ENCODE assay signal across 8 cellular contexts in the genomic region with DNA sequence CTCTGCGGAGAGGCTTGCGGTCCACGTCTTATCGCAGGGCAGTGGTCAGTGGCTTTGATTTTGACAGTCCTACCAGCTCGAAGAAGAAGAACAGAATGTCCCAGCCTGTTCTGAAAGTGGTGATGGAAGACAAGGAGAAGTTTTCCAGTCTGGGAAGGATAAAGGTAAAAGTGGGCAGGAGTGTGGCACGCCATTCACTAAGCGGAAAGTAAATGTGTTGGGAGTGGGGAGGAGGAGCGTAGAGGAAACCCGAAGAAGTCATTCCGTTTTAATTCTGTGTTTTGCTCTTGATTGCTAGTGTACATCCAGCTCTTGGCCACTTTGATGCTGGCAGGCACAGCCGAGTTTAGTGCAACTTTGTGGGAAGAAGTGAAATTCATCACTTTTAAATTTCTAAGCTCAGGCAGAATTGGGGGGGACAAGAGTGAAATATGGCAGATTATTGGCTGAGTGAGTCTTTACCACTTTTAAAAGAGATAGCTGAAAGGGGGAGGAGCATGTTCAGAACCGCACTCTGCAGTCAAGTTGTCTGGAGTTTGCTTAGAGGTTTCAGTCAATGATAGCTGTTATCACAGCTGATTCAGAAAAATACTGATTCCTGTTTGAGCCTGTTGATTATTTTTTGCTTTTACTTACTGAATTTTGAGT. TPM values are rescaled to one million over a fixed set of nuclear protein-coding genes. Genes with fewer than 3 reads are reported as not detected.
A peak's percentile ranks its signal among the peaks of the same experiment; 100 is the strongest.
DNase-seq lines count a peak whose midpoint lies in the region; ATAC-seq, FAIRE-seq and TF ChIP-seq lines count a peak whose summit lies in the region.

No MANE protein-coding gene starts in this region.

- intact Hi-C loops in activated naive CD4-positive, alpha-beta T cell treated with anti-CD3 and anti-CD28 coated beads for 36 hours (cut with micrococcal nuclease), result loop anchor here (5.0 to 10.0 kb wide), 4 partner anchors 114 to 1752 kb away; partner anchors contain the start of genes GMPS and RAP2B
- intact Hi-C loops in mammary epithelial cell (cut with micrococcal nuclease) (loop anchor here (2.0 to 5.0 kb wide), 2 partner anchors 30 to 114 kb away; no protein-coding TSS in a partner anchor), lower leg skin (cut with DNase I; ENCODE audit: low total_unique reads) (loop anchor here (10.0 kb wide), 1 partner anchor 92 kb away; no protein-coding TSS in a partner anchor)

- no peaks in the 10 kb centered on the region for H3K9me3 Mint-ChIP-seq in activated naive CD4-positive, alpha-beta T cell treated with anti-CD3 and anti-CD28 coated beads for 36 hours

- no peak for TF ChIP-seq POLR2A in lower leg skin (IDR thresholded peaks at IDR 0.05)

- CTCF ChIA-PET in activated naive CD4-positive, alpha-beta T cell treated with anti-CD3 and anti-CD28 coated beads for 36 hours (lab: Charles Lee), result interaction anchor here (0.9 kb wide), 1 partner anchor 130 kb away, joined by 3 read pairs; no protein-coding TSS in a partner anchor
- CTCF ChIA-PET in mammary epithelial cell (lab: Charles Lee; ENCODE audit: low non-redundant PET), result no interaction called here

- H3K36me3 ChIP-seq in mammary epithelial cell (ENCODE audit: insufficient read depth, low read length), result no peaks in the 10 kb centered on the region

- no peaks in the 10 kb centered on the region for H3K9me3 ChIP-seq in mammary epithelial cell (replicated peaks; ENCODE audit: insufficient read depth, low read length)

- ATAC-seq in GM19455 (IDR thresholded peaks at IDR 0.05; ENCODE audit: unreplicated experiment) (no peak), HG03280 (IDR thresholded peaks at IDR 0.05; ENCODE audit: unreplicated experiment) (no peak)

- peaks cover 48% of the 10 kb centered on the region for H3K27me3 Mint-ChIP-seq in activated naive CD4-positive, alpha-beta T cell treated with anti-CD3 and anti-CD28 coated beads for 36 hours (ENCODE audit: low read depth)

- H4K20me1 ChIP-seq in mammary epithelial cell (ENCODE audit: insufficient read depth, low read length), result no peaks in the 10 kb centered on the region

- no peaks in the 10 kb centered on the region for H3K27me3 ChIP-seq in mammary epithelial cell (ENCODE audit: insufficient read depth, low read length)

- peak overlapping the region; percentile 66 to 85 (median 77) for H3K4me3 ChIP-seq in mammary epithelial cell (replicated peaks in 1 of 3; ENCODE audit: insufficient read depth in 1 of 3, low read depth in 2 of 3, low read length in 3 of 3)
- H3K4me3 ChIP-seq in lower leg skin (ENCODE audit: low read depth, poor library complexity, severe bottlenecking), result peak overlapping the region; percentile 88

- H3K4me1 ChIP-seq in mammary epithelial cell (ENCODE audit: insufficient read depth, low read length), result peaks cover 26% of the 10 kb centered on the region

- FAIRE-seq in urothelium cell line (lab: Jason Lieb, UNC), result no peak

- BruUV-seq in mammary epithelial cell (replicated peaks; lab: Mats Ljungman, UMichigan), result no TSS peak

- no peaks in the 10 kb centered on the region for H3K36me3 Mint-ChIP-seq in activated naive CD4-positive, alpha-beta T cell treated with anti-CD3 and anti-CD28 coated beads for 36 hours (ENCODE audit: low read depth)

- H3K4me3 Mint-ChIP-seq in activated naive CD4-positive, alpha-beta T cell treated with anti-CD3 and anti-CD28 coated beads for 36 hours, result peak overlapping the region; percentile 53

- 55% methylated on average over 8 of the region's 12 CpGs for WGBS in mammary epithelial cell (ENCODE audit: low coverage, missing lambda C conversion rate)
- 3 to 10% methylated on average over 12 of the region's 12 CpGs for WGBS in lower leg skin, 2 donors

- H3K9ac ChIP-seq in mammary epithelial cell (ENCODE audit: insufficient read depth, low read length), result peak overlapping the region; percentile 65

- no peak for DNase-seq in activated naive CD4-positive, alpha-beta T cell treated with anti-CD3 and anti-CD28 coated beads for 36 hours
- DNase-seq in activated naive CD4-positive, alpha-beta T cell treated with Interleukin-2 at 50 U/mL for 16 hours, result no peak
- no peak for DNase-seq in mammary epithelial cell
- no peak for DNase-seq in lower leg skin (ENCODE audit: low spot score in 2 of 2)
- peak; percentile 17 for DNase-seq in urothelium cell line (ENCODE audit: low spot score)
- DNase-seq in NCI-H128 (lab: John Stamatoyannopoulos, UW; ENCODE audit: unreplicated experiment), result no peak

- no peak overlapping the region for H3K27ac ChIP-seq in mammary epithelial cell (ENCODE audit: insufficient read depth, low read depth, low read length)

- H3K4me1 Mint-ChIP-seq in activated naive CD4-positive, alpha-beta T cell treated with anti-CD3 and anti-CD28 coated beads for 36 hours (ENCODE audit: low read depth), result peaks cover 12% of the 10 kb centered on the region

- TF ChIP-seq CTCF in mammary epithelial cell (conservative IDR thresholded peaks at IDR 0.05 in 1 of 2, IDR thresholded peaks at IDR 0.05 in 1 of 2; ENCODE audit: extremely low read depth in 1 of 2, insufficient read depth in 1 of 2, low read depth in 1 of 2, low read length in 2 of 2), result no peak
- no peak for TF ChIP-seq CTCF in lower leg skin (IDR thresholded peaks at IDR 0.05)

- H3K4me2 ChIP-seq in mammary epithelial cell (ENCODE audit: insufficient read depth, low read depth, low read length), result peak overlapping the region; percentile 98

- peaks cover 14% of the 10 kb centered on the region for H3K79me2 ChIP-seq in mammary epithelial cell (ENCODE audit: insufficient read depth, low read length)

- dilution Hi-C loops in mammary epithelial cell (cut with HindIII; ENCODE audit: low sequenced_read_pairs), result no loop called here

- in situ Hi-C loops in mammary epithelial cell (cut with MboI; ENCODE audit: low sequenced_read_pairs in 2 of 2), result no loop called here

- no peak overlapping the region for H3K27ac Mint-ChIP-seq in activated naive CD4-positive, alpha-beta T cell treated with anti-CD3 and anti-CD28 coated beads for 36 hours

- peak overlapping the region; percentile 95 for H2AFZ ChIP-seq in mammary epithelial cell (ENCODE audit: low read depth, low read length)

RNA-seq across cellular contexts. Expression of gene ARHGEF26, which starts 1.8 kb away (rescaled TPM):
- under 1 TPM; 0.25 to 0.45 TPM for total RNA-seq in activated naive CD4-positive, alpha-beta T cell treated with anti-CD3 and anti-CD28 coated beads for 36 hours
- total RNA-seq in mammary epithelial cell (10 to 100 TPM in 1 of 2 donors, 1 to 10 TPM in 1; 2.7 to 12.2 TPM), lower leg skin (10 to 100 TPM; 29.6 to 36.8 (median 33.1) TPM)
- 1.2 TPM for polyA plus RNA-seq in mammary epithelial cell
- polyA minus RNA-seq in mammary epithelial cell, result not detected
